Comparison of ENCODE assay signal across 16 cellular contexts in genomic region chr9:116891438-116891837, GRCh38.
"Had no signal": no experiment of that assay in that cellular context is flagged by ENCODE, and none has a peak within 500 bp of the region (broad histone marks: within the 10 kb centered on the region; RNA-seq: fewer than 3 reads in every experiment).

No MANE protein-coding gene starts in this region.

- H3K27ac ChIP-seq: epithelial cell of prostate, esophagus muscularis mucosa, gastroesophageal sphincter, hepatocyte, ovary, spleen, thoracic aorta, transverse colon had no signal

- H3K27me3 ChIP-seq: esophagus muscularis mucosa, hepatocyte, ovary, spleen, transverse colon had no signal

- DNase-seq: effector memory CD4-positive, alpha-beta T cell; kidney; natural killer cell; ovary; spleen; stimulated activated CD4-positive, alpha-beta T cell treated with anti-CD3 and anti-CD28 coated beads, Interleukin-2, amount 100 ng/mL, for 24 hours; stimulated activated CD4-positive, alpha-beta T cell treated with anti-CD3 and anti-CD28 coated beads, Interleukin-4, amount 100 ng/mL, for 4 hours; stimulated activated naive B cell treated with anti-CD40 and anti-IgM and Interleukin-4, amounts not matched to agents 10 μg/mL and 1 μg/mL and 100 μg/mL, for 72 hours; stimulated activated naive CD8-positive, alpha-beta T cell treated with anti-CD3 and anti-CD28 coated beads, Interleukin-15, amount 100 ng/mL, for 72 hours; transverse colon had no signal

- H3K4me1 ChIP-seq: esophagus muscularis mucosa, gastroesophageal sphincter, spleen, transverse colon had no signal

- H2AFZ ChIP-seq: hepatocyte had no signal

- H3K36me3 ChIP-seq: esophagus muscularis mucosa, gastroesophageal sphincter, ovary, spleen, thoracic aorta, transverse colon had no signal

- H3K4me3 ChIP-seq: esophagus muscularis mucosa, gastroesophageal sphincter, hepatocyte, ovary, spleen, thoracic aorta, transverse colon had no signal

- H3K4me2 ChIP-seq: hepatocyte had no signal

- H3K9me3 ChIP-seq: esophagus muscularis mucosa, gastroesophageal sphincter, ovary, spleen, thoracic aorta, transverse colon had no signal

- ATAC-seq: gastroesophageal sphincter; natural killer cell; sciatic nerve; stimulated activated naive B cell treated with anti-CD40 and anti-IgM and Interleukin-4, amounts not matched to agents 10 μg/mL and 1 μg/mL and 100 μg/mL, for 72 hours; stimulated activated naive CD8-positive, alpha-beta T cell treated with anti-CD3 and anti-CD28 coated beads, Interleukin-15, amount 100 ng/mL, for 72 hours had no signal
